ENCODE assay signal across 8 cellular contexts in the genomic region with DNA sequence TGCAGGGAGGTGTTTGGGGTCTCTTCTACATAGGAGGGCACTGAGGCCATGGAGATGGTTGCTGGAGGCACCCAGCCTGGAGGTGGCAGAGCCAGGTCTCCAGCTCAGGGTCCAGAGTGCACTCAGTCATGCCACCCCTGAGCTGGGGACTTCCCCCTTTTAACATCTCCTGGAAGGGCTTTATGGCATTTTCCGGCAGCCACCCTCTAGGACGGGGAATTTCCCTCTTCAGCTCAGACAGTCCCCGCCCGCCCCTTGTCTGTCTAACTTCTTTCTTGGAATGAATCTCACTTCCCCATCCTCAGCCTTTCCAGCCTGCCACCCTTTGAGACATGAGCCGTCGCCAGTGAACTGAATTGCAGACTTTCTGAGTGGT. TPM values are rescaled to one million over a fixed set of nuclear protein-coding genes. Genes with fewer than 3 reads are reported as not detected.
A peak's percentile ranks its signal among the peaks of the same experiment; 100 is the strongest.
DNase-seq lines count a peak whose midpoint lies in the region; ATAC-seq, FAIRE-seq and TF ChIP-seq lines count a peak whose summit lies in the region.

No MANE protein-coding gene starts in this region.

- DNase-seq in CD14-positive monocyte (ENCODE audit: low spot score) (peak; percentile 87), MV-4-11 (lab: John Stamatoyannopoulos, UW) (peak; percentile 85), right atrium auricular region (ENCODE audit: low spot score) (peak; percentile 83), type B pancreatic cell (ENCODE audit: extremely low spot score, unreplicated experiment) (peak; percentile 36), H54 (ENCODE audit: insufficient read length, low spot score) (no peak), SW480 (ENCODE audit: low spot score) (no peak)
- no peak for DNase-seq in stimulated activated naive CD4-positive, alpha-beta T cell (lab: John Stamatoyannopoulos, UW)

- H3K4me3 ChIP-seq in right atrium auricular region = no peak overlapping the region

- H3K27me3 Mint-ChIP-seq in CD14-positive monocyte (ENCODE audit: low read depth in 3 of 3) (peaks cover 28 to 47% (median 30%) of the 10 kb centered on the region in 3 donors), type B pancreatic cell (peaks cover 21% of the 10 kb centered on the region)

- H3K27ac Mint-ChIP-seq in CD14-positive monocyte = peak overlapping the region in 6 of 7 donors; percentile 56 to 92 (median 78)
- no peak overlapping the region for H3K27ac Mint-ChIP-seq in type B pancreatic cell

- H3K9me3 Mint-ChIP-seq in CD14-positive monocyte (peaks cover 0 to 13% (median 8%) of the 10 kb centered on the region in 7 donors), type B pancreatic cell (peaks cover 4% of the 10 kb centered on the region)

- H3K4me1 ChIP-seq in right atrium auricular region = peaks cover 0 to 73% of the 10 kb centered on the region in 2 donors

- peak overlapping the region; percentile 12 to 60 for H3K27ac ChIP-seq in right atrium auricular region

- TF ChIP-seq POLR2A in H54 (IDR thresholded peaks at IDR 0.05; ENCODE audit: low read depth, low read length) = no peak

- TF ChIP-seq CTCF in CD14-positive monocyte (IDR thresholded peaks at IDR 0.05) = no peak
- TF ChIP-seq CTCF in right atrium auricular region (IDR thresholded peaks at IDR 0.05) = no peak
- no peak for TF ChIP-seq CTCF in type B pancreatic cell (conservative IDR thresholded peaks at IDR 0.05)

- H3K9me3 ChIP-seq in right atrium auricular region = no peaks in the 10 kb centered on the region

- no peak for FAIRE-seq in H54 (lab: Jason Lieb, UNC)

- H3K36me3 ChIP-seq in right atrium auricular region = no peaks in the 10 kb centered on the region

- H3K36me3 Mint-ChIP-seq in CD14-positive monocyte (no peaks in the 10 kb centered on the region), type B pancreatic cell (no peaks in the 10 kb centered on the region)

- intact Hi-C loops in CD14-positive monocyte (cut with micrococcal nuclease) = loop anchor here in 1 of 2 donors (10.0 kb wide), 1 partner anchor 111 kb away; a partner anchor contains a TSS

- H3K27me3 ChIP-seq in right atrium auricular region = no peaks in the 10 kb centered on the region

- peaks cover 20% of the 10 kb centered on the region for H3K4me1 Mint-ChIP-seq in CD14-positive monocyte
- H3K4me1 Mint-ChIP-seq in type B pancreatic cell (ENCODE audit: unreplicated experiment) = peaks cover 17% of the 10 kb centered on the region

- ATAC-seq in GM21360 (IDR thresholded peaks at IDR 0.05; ENCODE audit: unreplicated experiment) = peak; percentile 84

- peak overlapping the region in 1 of 2 donors; percentile 83 for H3K4me3 Mint-ChIP-seq in CD14-positive monocyte
- no peak overlapping the region for H3K4me3 Mint-ChIP-seq in type B pancreatic cell

RNA-seq across cellular contexts. Expression of a gene that starts 49.9 kb away (rescaled TPM):
- under 1 TPM; 0.11 to 0.14 TPM for polyA plus RNA-seq in CD14-positive monocyte
- total RNA-seq in right atrium auricular region = 10 to 100 TPM; 22.4 to 38.2 TPM
- total RNA-seq in type B pancreatic cell (ENCODE audit: low replicate concordance) = 0.12 and 0.68 TPM in 2 replicates

Comparison
In these comparisons a context has a peak if more than half of its experiments do, and no peak if none do; other contexts are left out.
1. DNase-seq: peak in CD14-positive monocyte (single experiment), MV-4-11 (single experiment), right atrium auricular region (single experiment) and type B pancreatic cell (single experiment); none in stimulated activated naive CD4-positive, alpha-beta T cell (0 of 6), H54 (single experiment) and SW480 (single experiment).
2. RNA of a gene that starts 49.9 kb away (total RNA-seq): 22.4 to 38.2 TPM in right atrium auricular region; 0.12 to 0.68 TPM in type B pancreatic cell; every median in the first group is over 10 times any median in the second.